Comparison of ENCODE assay signal across 9 cellular contexts in the genomic region with DNA sequence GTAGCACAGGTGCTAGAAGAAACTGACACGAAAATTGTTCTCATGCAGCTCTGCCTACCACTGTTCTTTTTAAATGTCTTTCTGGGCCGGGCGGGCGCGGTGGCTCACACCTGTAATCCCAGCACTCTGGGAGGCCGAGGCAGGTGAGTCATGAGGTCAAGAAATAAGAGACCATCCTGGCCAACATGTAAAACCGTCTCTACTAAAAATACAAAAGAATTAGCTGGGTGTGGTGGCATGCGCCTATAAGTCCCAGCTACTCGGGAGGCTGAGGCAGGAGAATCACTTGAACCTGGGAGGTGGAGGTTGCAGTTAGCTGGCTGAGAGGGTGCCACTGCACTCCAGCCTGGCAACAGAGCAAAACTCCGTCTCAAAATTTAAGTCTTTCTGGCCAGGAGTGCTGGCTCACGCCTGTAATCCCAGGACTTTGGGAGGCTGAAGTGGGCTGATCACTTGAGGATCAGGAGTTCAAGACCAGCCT. TPM values are rescaled to one million over a fixed set of nuclear protein-coding genes. Genes with fewer than 3 reads are reported as not detected.
DNase-seq lines count a peak whose midpoint lies in the region; ATAC-seq, FAIRE-seq and TF ChIP-seq lines count a peak whose summit lies in the region.
"Had no signal": no experiment of that assay in that cellular context is flagged by ENCODE, and none has a peak within 500 bp of the region (broad histone marks: within the 10 kb centered on the region; RNA-seq: fewer than 3 reads in every experiment).

No MANE protein-coding gene starts in this region.

- H3K36me3 ChIP-seq in DND-41 (ENCODE audit: insufficient read depth, low read length) (peaks cover 71% of the 10 kb centered on the region), colonic mucosa (peaks cover 18% of the 10 kb centered on the region)

- H3K4me1 Mint-ChIP-seq in nephron = peaks cover 17% of the 10 kb centered on the region

- intact Hi-C loops in colonic mucosa (cut with DNase I) = no loop called here

- H3K79me2 ChIP-seq in DND-41 (ENCODE audit: insufficient read depth, low read length) = peaks cover 24% of the 10 kb centered on the region

- H3K27ac ChIP-seq in DND-41 (ENCODE audit: low read length) = no peak overlapping the region
- H3K27ac ChIP-seq in colonic mucosa = peak overlapping the region; percentile 91

- H3K4me3 ChIP-seq in DND-41 (ENCODE audit: low read depth in 1 of 2, low read length in 2 of 2) = no peak overlapping the region
- peak overlapping the region; percentile 75 for H3K4me3 ChIP-seq in NB4 (ENCODE audit: low read depth, low read length)
- H3K4me3 ChIP-seq in colonic mucosa = no peak overlapping the region

- no peaks in the 10 kb centered on the region for H4K20me1 ChIP-seq in DND-41 (ENCODE audit: insufficient read depth, low read length)

- H3K4me1 ChIP-seq in DND-41 (ENCODE audit: insufficient read depth, low read length) (peaks cover 26% of the 10 kb centered on the region), colonic mucosa (no peaks in the 10 kb centered on the region)

- H3K27me3 ChIP-seq in DND-41 (ENCODE audit: insufficient read depth, low read length, poor library complexity) = no peaks in the 10 kb centered on the region
- no peaks in the 10 kb centered on the region for H3K27me3 ChIP-seq in colonic mucosa

- FAIRE-seq in RCC 7860 (lab: Jason Lieb, UNC) = no peak
- FAIRE-seq: small intestine had no signal

- peaks cover 69% of the 10 kb centered on the region for H3K36me3 Mint-ChIP-seq in nephron (ENCODE audit: low read depth)

- H3K4me2 ChIP-seq in DND-41 (ENCODE audit: insufficient read depth, low read length) = peak overlapping the region; percentile 75; the same call in 1 of the 2 replicates

- peak overlapping the region; percentile 95 to 99 (median 98) for H3K4me3 Mint-ChIP-seq in nephron

- no peaks in the 10 kb centered on the region for H3K27me3 Mint-ChIP-seq in nephron (ENCODE audit: low read depth)

- no peaks in the 10 kb centered on the region for H3K9me3 Mint-ChIP-seq in nephron

- no peak for TF ChIP-seq POLR2A in NB4 (IDR thresholded peaks at IDR 0.05; ENCODE audit: extremely low read depth, insufficient read length)

- ATAC-seq in DND-41 (ENCODE audit: insufficient read depth, low read depth) (no peak), HG02610 (IDR thresholded peaks at IDR 0.05; ENCODE audit: unreplicated experiment) (no peak)

- peak overlapping the region; percentile 91 to 96 (median 95) for H3K27ac Mint-ChIP-seq in nephron

- no peak for DNase-seq in DND-41
- no peak for DNase-seq in NB4 (ENCODE audit: low read depth)
- peak; percentile 33 for DNase-seq in colonic mucosa
- DNase-seq in cerebellum (ENCODE audit: low spot score) = no peak
- no peak for DNase-seq in DMS 273 (lab: John Stamatoyannopoulos, UW; ENCODE audit: unreplicated experiment)
- no peak for DNase-seq in RCC 7860 (ENCODE audit: low spot score)
- DNase-seq: small intestine had no signal

- H3K9ac ChIP-seq in DND-41 (ENCODE audit: low read depth, low read length) (no peak overlapping the region), colonic mucosa (ENCODE audit: low read depth in 2 of 2, low read length in 2 of 2) (peak overlapping the region in 1 of 2 donors; percentile 86)

- no peak overlapping the region for H2AFZ ChIP-seq in DND-41 (ENCODE audit: low read depth, low read length)

- H3K9me3 ChIP-seq in DND-41 (ENCODE audit: insufficient read depth, low read length, severe bottlenecking) (no peaks in the 10 kb centered on the region), colonic mucosa (no peaks in the 10 kb centered on the region)

- TF ChIP-seq CTCF in DND-41 (IDR thresholded peaks at IDR 0.05; ENCODE audit: borderline replicate concordance, extremely low read depth, low read length, poor library complexity, severe bottlenecking) (no peak), NB4 (IDR thresholded peaks at IDR 0.05; ENCODE audit: low read depth, low read length) (no peak), colonic mucosa (IDR thresholded peaks at IDR 0.05) (no peak), nephron (IDR thresholded peaks at IDR 0.05; ENCODE audit: unreplicated experiment in 3 of 3) (no peak)

RNA-seq across cellular contexts. Expression of a gene that starts 0.9 kb away (rescaled TPM):
- total RNA-seq in colonic mucosa (10 to 100 TPM; 14.6 to 51.7 TPM), cerebellum (26.2 TPM)

RNA-seq across cellular contexts. Expression of a gene that starts 22.1 kb away (rescaled TPM):
- total RNA-seq in colonic mucosa (10 to 100 TPM; 42.5 to 56.0 TPM), cerebellum (43.2 TPM)

RNA-seq across cellular contexts. Expression of a gene that starts 29.3 kb away (rescaled TPM):
- 1 to 10 TPM; 4.2 to 4.6 TPM for total RNA-seq in colonic mucosa
- not detected for total RNA-seq in cerebellum

RNA-seq across cellular contexts. Expression of a gene that starts 52.7 kb away (rescaled TPM):
- total RNA-seq in colonic mucosa (1 to 10 TPM; 1.2 to 4.6 TPM), cerebellum (143 TPM)

RNA-seq across cellular contexts. Expression of a gene that starts 55.1 kb away (rescaled TPM):
- total RNA-seq in colonic mucosa (10 to 100 TPM; 33.3 to 34.7 TPM), cerebellum (51.9 TPM)
